16 cellular contexts compared by ENCODE assay signal in genomic region chr17:82252511-82253178, GRCh38. TPM values are rescaled to one million over a fixed set of nuclear protein-coding genes. Genes with fewer than 3 reads are reported as not detected.
DNase-seq lines count a peak whose midpoint lies in the region; ATAC-seq and TF ChIP-seq lines count a peak whose summit lies in the region.
"Had no signal": no experiment of that assay in that cellular context is flagged by ENCODE, and none has a peak within 500 bp of the region (broad histone marks: within the 10 kb centered on the region; RNA-seq: fewer than 3 reads in every experiment).

No MANE protein-coding gene starts in this region.

- no peaks in the 10 kb centered on the region for H3K4me1 ChIP-seq in GM23338 (ENCODE audit: insufficient read depth)
- peaks cover 8% of the 10 kb centered on the region for H3K4me1 ChIP-seq in mammary epithelial cell (ENCODE audit: insufficient read depth, low read length)
- H3K4me1 ChIP-seq in osteoblast (ENCODE audit: insufficient read depth, low read length): peaks cover 3% of the 10 kb centered on the region
- H3K4me1 ChIP-seq: body of pancreas had no signal

- dilution Hi-C loops in mammary epithelial cell (cut with HindIII; ENCODE audit: low sequenced_read_pairs): no loop called here

- H3K9me3 ChIP-seq in mammary epithelial cell (replicated peaks; ENCODE audit: insufficient read depth, low read length): peaks cover 3% of the 10 kb centered on the region
- no peaks in the 10 kb centered on the region for H3K9me3 ChIP-seq in osteoblast (ENCODE audit: low read depth, low read length)
- H3K9me3 ChIP-seq: body of pancreas, heart left ventricle, MG63, prostate gland, testis had no signal

- no peak for DNase-seq in activated CD4-positive, alpha-beta T cell treated with anti-CD3 and anti-CD28 coated beads for 36 hours
- no peak for DNase-seq in activated CD4-positive, alpha-beta T cell treated with anti-CD3 and anti-CD28 coated beads for 1 hour
- DNase-seq in GM23338 (ENCODE audit: low spot score) (no peak), mammary epithelial cell (no peak), osteoblast (ENCODE audit: insufficient read length, low spot score, missing footprints) (peak; percentile 56)
- DNase-seq: body of pancreas, MG63, NCI-H1694, PC-9, testis had no signal

- H2AFZ ChIP-seq in GM23338: no peak overlapping the region
- no peak overlapping the region for H2AFZ ChIP-seq in mammary epithelial cell (ENCODE audit: low read depth, low read length)
- no peak overlapping the region for H2AFZ ChIP-seq in osteoblast (ENCODE audit: low read length)
- H2AFZ ChIP-seq: PC-9 had no signal

- no peak for TF ChIP-seq CTCF in GM23338 (conservative IDR thresholded peaks at IDR 0.05; ENCODE audit: low read depth in 2 of 2)
- no peak for TF ChIP-seq CTCF in mammary epithelial cell (conservative IDR thresholded peaks at IDR 0.05 in 1 of 2, IDR thresholded peaks at IDR 0.05 in 1 of 2; ENCODE audit: extremely low read depth in 1 of 2, insufficient read depth in 1 of 2, low read depth in 1 of 2, low read length in 2 of 2)
- TF ChIP-seq CTCF in osteoblast (IDR thresholded peaks at IDR 0.05; ENCODE audit: extremely low read depth, low read depth, low read length): no peak

- H3K79me2 ChIP-seq in GM23338 (replicated peaks; ENCODE audit: insufficient read depth) (peaks cover 65% of the 10 kb centered on the region), mammary epithelial cell (ENCODE audit: insufficient read depth, low read length) (peaks cover 86% of the 10 kb centered on the region), osteoblast (ENCODE audit: insufficient read depth, low read length) (peaks cover 84% of the 10 kb centered on the region)

- H3K9ac ChIP-seq in mammary epithelial cell (ENCODE audit: insufficient read depth, low read length): no peak overlapping the region

- no peak for ATAC-seq in activated CD4-positive, alpha-beta T cell treated with anti-CD3 and anti-CD28 coated beads for 36 hours
- no peak for ATAC-seq in GM23338
- no peak for ATAC-seq in GM21619 (IDR thresholded peaks at IDR 0.05; ENCODE audit: unreplicated experiment)
- no peak for ATAC-seq in GM18858 (IDR thresholded peaks at IDR 0.05; ENCODE audit: unreplicated experiment)
- ATAC-seq in GM21447 (IDR thresholded peaks at IDR 0.05; ENCODE audit: unreplicated experiment): no peak
- ATAC-seq: body of pancreas had no signal

- H3K9me2 ChIP-seq in GM23338 (ENCODE audit: insufficient read depth): no peaks in the 10 kb centered on the region

- H3K27ac ChIP-seq in GM23338 (ENCODE audit: low read depth) (peak overlapping the region; percentile 32; the same call in 1 of the 2 replicates), mammary epithelial cell (ENCODE audit: insufficient read depth, low read depth, low read length) (no peak overlapping the region), osteoblast (ENCODE audit: low read depth, low read length) (no peak overlapping the region)
- H3K27ac ChIP-seq: body of pancreas, PC-9, prostate gland, testis had no signal

- peaks cover 66% of the 10 kb centered on the region for H3K36me3 Mint-ChIP-seq in activated CD4-positive, alpha-beta T cell treated with anti-CD3 and anti-CD28 coated beads for 36 hours (ENCODE audit: low read depth)
- peaks cover 81% of the 10 kb centered on the region for H3K36me3 Mint-ChIP-seq in GM23338 (ENCODE audit: low read depth)

- POLR2A ChIA-PET in activated CD4-positive, alpha-beta T cell treated with anti-CD3 and anti-CD28 coated beads for 36 hours (lab: Charles Lee): no interaction called here

- H3K27ac Mint-ChIP-seq in activated CD4-positive, alpha-beta T cell treated with anti-CD3 and anti-CD28 coated beads for 36 hours: peak overlapping the region; percentile 45
- no peak overlapping the region for H3K27ac Mint-ChIP-seq in GM23338

- peaks cover 8% of the 10 kb centered on the region for H3F3A ChIP-seq in GM23338 (replicated peaks; ENCODE audit: low read depth)

- H3K36me3 ChIP-seq in GM23338 (ENCODE audit: insufficient read depth): peaks cover 61% of the 10 kb centered on the region
- peaks cover 49% of the 10 kb centered on the region for H3K36me3 ChIP-seq in mammary epithelial cell (ENCODE audit: insufficient read depth, low read length)
- H3K36me3 ChIP-seq in osteoblast (ENCODE audit: insufficient read depth, low read length): peaks cover 83% of the 10 kb centered on the region

- H3K4me2 ChIP-seq in GM23338 (no peak overlapping the region), mammary epithelial cell (ENCODE audit: insufficient read depth, low read depth, low read length) (no peak overlapping the region), osteoblast (ENCODE audit: insufficient read depth, low read length) (no peak overlapping the region)
- H3K4me2 ChIP-seq: PC-9 had no signal

- H4K20me1 ChIP-seq in GM23338 (replicated peaks; ENCODE audit: insufficient read depth) (peaks cover 53% of the 10 kb centered on the region), mammary epithelial cell (ENCODE audit: insufficient read depth, low read length) (peaks cover 2% of the 10 kb centered on the region), osteoblast (ENCODE audit: insufficient read depth, low read length) (peaks cover 75% of the 10 kb centered on the region)

- BruUV-seq in mammary epithelial cell (replicated peaks; lab: Mats Ljungman, UMichigan): TSS peak; percentile 8

- CTCF ChIA-PET in activated CD4-positive, alpha-beta T cell treated with anti-CD3 and anti-CD28 coated beads for 36 hours (lab: Charles Lee): interaction anchor here (0.6 kb wide), 1 partner anchor 99 kb away, joined by 3 read pairs; no protein-coding TSS in a partner anchor
- CTCF ChIA-PET in mammary epithelial cell (lab: Charles Lee; ENCODE audit: low non-redundant PET): no interaction called here

- peaks cover 13% of the 10 kb centered on the region for H3K4me1 Mint-ChIP-seq in activated CD4-positive, alpha-beta T cell treated with anti-CD3 and anti-CD28 coated beads for 36 hours
- H3K4me1 Mint-ChIP-seq in GM23338: no peaks in the 10 kb centered on the region; the same call in 2 of the 3 replicates

- intact Hi-C loops in activated CD4-positive, alpha-beta T cell treated with anti-CD3 and anti-CD28 coated beads for 36 hours (cut with DNase I, micrococcal nuclease): no loop called here
- intact Hi-C loops in mammary epithelial cell (cut with micrococcal nuclease): no loop called here

- no peaks in the 10 kb centered on the region for H3K27me3 ChIP-seq in GM23338 (ENCODE audit: insufficient read depth)
- no peaks in the 10 kb centered on the region for H3K27me3 ChIP-seq in mammary epithelial cell (ENCODE audit: insufficient read depth, low read length)
- H3K27me3 ChIP-seq in osteoblast (ENCODE audit: insufficient read depth, low read length): no peaks in the 10 kb centered on the region
- H3K27me3 ChIP-seq: body of pancreas, heart left ventricle, MG63, testis had no signal

- H3K4me3 Mint-ChIP-seq in activated CD4-positive, alpha-beta T cell treated with anti-CD3 and anti-CD28 coated beads for 36 hours: no peak overlapping the region
- no peak overlapping the region; the same call in 2 of the 3 replicates for H3K4me3 Mint-ChIP-seq in GM23338

- 94% methylated on average over 18 of the region's 28 CpGs for WGBS in mammary epithelial cell (ENCODE audit: low coverage, missing lambda C conversion rate)

- H3K9me3 Mint-ChIP-seq in activated CD4-positive, alpha-beta T cell treated with anti-CD3 and anti-CD28 coated beads for 36 hours (ENCODE audit: low read depth): no peaks in the 10 kb centered on the region
- peaks cover 7% of the 10 kb centered on the region; the same call in 2 of the 3 replicates for H3K9me3 Mint-ChIP-seq in GM23338

- H3K4me3 ChIP-seq in GM23338: no peak overlapping the region
- no peak overlapping the region for H3K4me3 ChIP-seq in mammary epithelial cell (replicated peaks in 1 of 3; ENCODE audit: insufficient read depth in 1 of 3, low read depth in 2 of 3, low read length in 3 of 3)
- no peak overlapping the region for H3K4me3 ChIP-seq in osteoblast (ENCODE audit: insufficient read depth, low read length)
- H3K4me3 ChIP-seq: body of pancreas, heart left ventricle, lung, MG63, PC-9, prostate gland, testis had no signal

- in situ Hi-C loops in mammary epithelial cell (cut with MboI; ENCODE audit: low sequenced_read_pairs in 2 of 2): no loop called here

- H3K27me3 Mint-ChIP-seq in activated CD4-positive, alpha-beta T cell treated with anti-CD3 and anti-CD28 coated beads for 36 hours: no peaks in the 10 kb centered on the region
- peaks cover 11% of the 10 kb centered on the region for H3K27me3 Mint-ChIP-seq in GM23338 (ENCODE audit: insufficient read depth, low read depth, poor library complexity)

TF ChIP-seq in GM23338, 12 proteins besides CTCF, POLR2A, EP300 and RAD21 (continues in another document):
- no peak for TF ChIP-seq POLR2AphosphoS5 (IDR thresholded peaks at IDR 0.05; ENCODE audit: low read depth)
- TF ChIP-seq EZH2 (IDR thresholded peaks at IDR 0.05; ENCODE audit: low read depth, unreplicated experiment): no peak
- TF ChIP-seq NANOG (IDR thresholded peaks at IDR 0.05; ENCODE audit: borderline replicate concordance): no peak

RNA-seq across cellular contexts. Expression of gene CSNK1D, which starts 20.9 kb away (rescaled TPM):
- total RNA-seq in activated CD4-positive, alpha-beta T cell treated with anti-CD3 and anti-CD28 coated beads for 36 hours: 100 to 1,000 TPM; 118 to 182 TPM
- total RNA-seq in GM23338 (2014; rRNA removed; shearing (Covaris generic)): 48.4 and 66.4 TPM in 2 replicates
- polyA plus RNA-seq in GM23338 (2016; fragmentation: Nextera tagmentation; extraction: Ambion mirVana) (43.5 and 55.3 TPM in 2 replicates), mammary epithelial cell (146 TPM)
- total RNA-seq in mammary epithelial cell (100 to 1,000 TPM in 1 of 2 donors, 10 to 100 TPM in 1; 68.7 to 163 TPM), osteoblast (45.4 and 50.3 TPM in 2 replicates)
- polyA minus RNA-seq in mammary epithelial cell: 216 TPM

RNA-seq across cellular contexts. Expression of gene SLC16A3, which starts 23.8 kb away (rescaled TPM):
- total RNA-seq in activated CD4-positive, alpha-beta T cell treated with anti-CD3 and anti-CD28 coated beads for 36 hours: 100 to 1,000 TPM in 1 of 2 experiments, 10 to 100 TPM in 1; 93.2 to 157 TPM
- 10.6 and 14.4 TPM in 2 replicates for total RNA-seq in GM23338 (2014; rRNA removed; shearing (Covaris generic))
- 2.9 and 3.5 TPM in 2 replicates for polyA plus RNA-seq in GM23338 (2016; fragmentation: Nextera tagmentation; extraction: Ambion mirVana)
- total RNA-seq in mammary epithelial cell: 100 to 1,000 TPM; 180 to 212 TPM
- 118 TPM for polyA plus RNA-seq in mammary epithelial cell
- 42.3 TPM for polyA minus RNA-seq in mammary epithelial cell
- 129 and 222 TPM in 2 replicates for total RNA-seq in osteoblast

RNA-seq across cellular contexts. Expression of gene CCDC57, which starts 40.0 kb away (rescaled TPM):
- 10 to 100 TPM; 41.6 to 43.8 TPM for total RNA-seq in activated CD4-positive, alpha-beta T cell treated with anti-CD3 and anti-CD28 coated beads for 36 hours
- total RNA-seq in GM23338 (2014; rRNA removed; shearing (Covaris generic)): 6.7 and 16.3 TPM in 2 replicates
- 6.4 and 7.0 TPM in 2 replicates for polyA plus RNA-seq in GM23338 (2016; fragmentation: Nextera tagmentation; extraction: Ambion mirVana)
- total RNA-seq in mammary epithelial cell: 10 to 100 TPM; 24.8 to 52.0 TPM
- 14.1 TPM for polyA plus RNA-seq in mammary epithelial cell
- polyA minus RNA-seq in mammary epithelial cell: 7.5 TPM
- total RNA-seq in osteoblast: 21.0 and 25.9 TPM in 2 replicates
